In the genomic region with DNA sequence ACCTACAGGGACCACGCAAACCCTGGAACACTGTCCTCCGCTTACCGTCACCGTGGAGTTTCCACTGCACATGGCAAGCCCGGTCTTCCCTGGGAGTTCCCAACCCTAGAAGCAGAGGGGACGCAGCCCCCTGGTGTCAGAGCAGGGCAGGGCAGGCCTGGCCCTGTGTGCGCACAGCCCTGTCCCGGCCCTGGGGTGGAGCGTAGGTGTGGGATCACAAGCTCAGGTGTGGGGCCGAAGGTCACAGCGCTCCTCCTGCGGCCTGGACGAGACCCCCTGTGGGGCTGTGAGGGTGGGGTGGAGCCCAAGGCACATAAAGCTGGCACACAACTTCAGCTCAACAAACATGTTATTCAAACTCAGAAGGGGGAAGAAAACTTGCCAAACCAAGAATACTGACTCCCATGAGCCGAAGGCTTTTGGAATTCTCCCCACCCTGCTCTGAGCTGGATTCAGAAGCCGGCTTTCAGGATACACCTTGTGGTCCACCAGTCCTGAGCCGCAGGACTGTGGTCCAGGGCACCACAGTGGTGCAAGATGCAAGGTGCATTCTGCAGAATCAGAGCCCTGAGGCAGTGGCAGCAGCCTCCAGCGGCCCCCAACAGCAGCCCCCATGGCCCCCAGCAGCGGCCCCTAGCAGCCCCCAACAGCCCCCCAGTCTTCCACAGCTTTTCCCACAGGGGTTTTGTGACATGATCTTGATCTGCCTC, we compare ENCODE assay signal across 1 cellular context.
TF ChIP-seq lines count a peak whose summit lies in the region.

No MANE protein-coding gene starts in this region.

TF ChIP-seq in GM12878, 131 proteins besides CTCF, POLR2A, EP300 and RAD21 (continued from another document):
- TF ChIP-seq, protein P1, sequence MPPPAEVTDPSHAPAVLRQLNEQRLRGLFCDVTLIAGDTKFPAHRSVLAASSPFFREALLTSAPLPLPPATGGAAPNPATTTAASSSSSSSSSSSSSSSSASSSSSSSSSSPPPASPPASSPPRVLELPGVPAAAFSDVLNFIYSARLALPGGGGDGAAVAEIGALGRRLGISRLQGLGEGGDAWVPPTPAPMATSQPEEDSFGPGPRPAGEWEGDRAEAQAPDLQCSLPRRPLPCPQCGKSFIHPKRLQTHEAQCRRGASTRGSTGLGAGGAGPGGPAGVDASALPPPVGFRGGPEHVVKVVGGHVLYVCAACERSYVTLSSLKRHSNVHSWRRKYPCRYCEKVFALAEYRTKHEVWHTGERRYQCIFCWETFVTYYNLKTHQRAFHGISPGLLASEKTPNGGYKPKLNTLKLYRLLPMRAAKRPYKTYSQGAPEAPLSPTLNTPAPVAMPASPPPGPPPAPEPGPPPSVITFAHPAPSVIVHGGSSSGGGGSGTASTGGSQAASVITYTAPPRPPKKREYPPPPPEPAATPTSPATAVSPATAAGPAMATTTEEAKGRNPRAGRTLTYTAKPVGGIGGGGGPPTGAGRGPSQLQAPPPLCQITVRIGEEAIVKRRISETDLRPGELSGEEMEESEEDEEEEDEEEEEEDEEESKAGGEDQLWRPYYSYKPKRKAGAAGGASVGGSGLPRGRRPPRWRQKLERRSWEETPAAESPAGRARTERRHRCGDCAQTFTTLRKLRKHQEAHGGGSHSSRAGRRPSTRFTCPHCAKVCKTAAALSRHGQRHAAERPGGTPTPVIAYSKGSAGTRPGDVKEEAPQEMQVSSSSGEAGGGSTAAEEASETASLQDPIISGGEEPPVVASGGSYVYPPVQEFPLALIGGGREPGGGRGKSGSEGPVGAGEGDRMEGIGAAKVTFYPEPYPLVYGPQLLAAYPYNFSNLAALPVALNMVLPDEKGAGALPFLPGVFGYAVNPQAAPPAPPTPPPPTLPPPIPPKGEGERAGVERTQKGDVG (CRISPR knock-in tag; IDR thresholded peaks at IDR 0.05) = no peak
- TF ChIP-seq BMI1 (IDR thresholded peaks at IDR 0.05; ENCODE audit: borderline replicate concordance) (no peak), NR2C1 (IDR thresholded peaks at IDR 0.05) (0 out of 2 replicates have a peak, but pooled peaks have one; percentile 16), NR2F1 (conservative IDR thresholded peaks at IDR 0.05) (peak; percentile 39; the same call in 1 of the 2 replicates), YY1 (IDR thresholded peaks at IDR 0.05; ENCODE audit: low read depth, low read length) (peak; percentile 32; the same call in 1 of the 2 replicates), RELA (IDR thresholded peaks at IDR 0.05; ENCODE audit: borderline replicate concordance, partially characterized antibody) (peak; percentile 35), ZNF207 (IDR thresholded peaks at IDR 0.05; ENCODE audit: borderline replicate concordance) (0 out of 2 replicates have a peak, but pooled peaks have one; percentile 54), TCF7 (IDR thresholded peaks at IDR 0.05; ENCODE audit: borderline replicate concordance) (no peak), IRF4 (IDR thresholded peaks at IDR 0.05; ENCODE audit: low read depth, low read length) (0 out of 2 replicates have a peak, but pooled peaks have one; percentile 41), POLR2AphosphoS5 (IDR thresholded peaks at IDR 0.05; ENCODE audit: low read length) (peak; percentile 31; the same call in 1 of the 2 replicates), JUND (IDR thresholded peaks at IDR 0.05; ENCODE audit: low read depth, low read length) (no peak), DPF2 (IDR thresholded peaks at IDR 0.05) (0 out of 2 replicates have a peak, but pooled peaks have one; percentile 22)
- TF ChIP-seq, protein P2, sequence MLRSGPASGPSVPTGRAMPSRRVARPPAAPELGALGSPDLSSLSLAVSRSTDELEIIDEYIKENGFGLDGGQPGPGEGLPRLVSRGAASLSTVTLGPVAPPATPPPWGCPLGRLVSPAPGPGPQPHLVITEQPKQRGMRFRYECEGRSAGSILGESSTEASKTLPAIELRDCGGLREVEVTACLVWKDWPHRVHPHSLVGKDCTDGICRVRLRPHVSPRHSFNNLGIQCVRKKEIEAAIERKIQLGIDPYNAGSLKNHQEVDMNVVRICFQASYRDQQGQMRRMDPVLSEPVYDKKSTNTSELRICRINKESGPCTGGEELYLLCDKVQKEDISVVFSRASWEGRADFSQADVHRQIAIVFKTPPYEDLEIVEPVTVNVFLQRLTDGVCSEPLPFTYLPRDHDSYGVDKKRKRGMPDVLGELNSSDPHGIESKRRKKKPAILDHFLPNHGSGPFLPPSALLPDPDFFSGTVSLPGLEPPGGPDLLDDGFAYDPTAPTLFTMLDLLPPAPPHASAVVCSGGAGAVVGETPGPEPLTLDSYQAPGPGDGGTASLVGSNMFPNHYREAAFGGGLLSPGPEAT (IDR thresholded peaks at IDR 0.05; ENCODE audit: low read depth) = peak; percentile 59; the same call in 1 of the 2 replicates
- TF ChIP-seq, protein P3, sequence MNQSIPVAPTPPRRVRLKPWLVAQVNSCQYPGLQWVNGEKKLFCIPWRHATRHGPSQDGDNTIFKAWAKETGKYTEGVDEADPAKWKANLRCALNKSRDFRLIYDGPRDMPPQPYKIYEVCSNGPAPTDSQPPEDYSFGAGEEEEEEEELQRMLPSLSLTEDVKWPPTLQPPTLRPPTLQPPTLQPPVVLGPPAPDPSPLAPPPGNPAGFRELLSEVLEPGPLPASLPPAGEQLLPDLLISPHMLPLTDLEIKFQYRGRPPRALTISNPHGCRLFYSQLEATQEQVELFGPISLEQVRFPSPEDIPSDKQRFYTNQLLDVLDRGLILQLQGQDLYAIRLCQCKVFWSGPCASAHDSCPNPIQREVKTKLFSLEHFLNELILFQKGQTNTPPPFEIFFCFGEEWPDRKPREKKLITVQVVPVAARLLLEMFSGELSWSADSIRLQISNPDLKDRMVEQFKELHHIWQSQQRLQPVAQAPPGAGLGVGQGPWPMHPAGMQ (IDR thresholded peaks at IDR 0.05; ENCODE audit: borderline replicate concordance) = no peak
- TF ChIP-seq, protein P4, sequence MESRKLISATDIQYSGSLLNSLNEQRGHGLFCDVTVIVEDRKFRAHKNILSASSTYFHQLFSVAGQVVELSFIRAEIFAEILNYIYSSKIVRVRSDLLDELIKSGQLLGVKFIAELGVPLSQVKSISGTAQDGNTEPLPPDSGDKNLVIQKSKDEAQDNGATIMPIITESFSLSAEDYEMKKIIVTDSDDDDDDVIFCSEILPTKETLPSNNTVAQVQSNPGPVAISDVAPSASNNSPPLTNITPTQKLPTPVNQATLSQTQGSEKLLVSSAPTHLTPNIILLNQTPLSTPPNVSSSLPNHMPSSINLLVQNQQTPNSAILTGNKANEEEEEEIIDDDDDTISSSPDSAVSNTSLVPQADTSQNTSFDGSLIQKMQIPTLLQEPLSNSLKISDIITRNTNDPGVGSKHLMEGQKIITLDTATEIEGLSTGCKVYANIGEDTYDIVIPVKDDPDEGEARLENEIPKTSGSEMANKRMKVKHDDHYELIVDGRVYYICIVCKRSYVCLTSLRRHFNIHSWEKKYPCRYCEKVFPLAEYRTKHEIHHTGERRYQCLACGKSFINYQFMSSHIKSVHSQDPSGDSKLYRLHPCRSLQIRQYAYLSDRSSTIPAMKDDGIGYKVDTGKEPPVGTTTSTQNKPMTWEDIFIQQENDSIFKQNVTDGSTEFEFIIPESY (IDR thresholded peaks at IDR 0.05) = peak; percentile 61; the same call in 1 of the 2 replicates
- TF ChIP-seq, protein P5, sequence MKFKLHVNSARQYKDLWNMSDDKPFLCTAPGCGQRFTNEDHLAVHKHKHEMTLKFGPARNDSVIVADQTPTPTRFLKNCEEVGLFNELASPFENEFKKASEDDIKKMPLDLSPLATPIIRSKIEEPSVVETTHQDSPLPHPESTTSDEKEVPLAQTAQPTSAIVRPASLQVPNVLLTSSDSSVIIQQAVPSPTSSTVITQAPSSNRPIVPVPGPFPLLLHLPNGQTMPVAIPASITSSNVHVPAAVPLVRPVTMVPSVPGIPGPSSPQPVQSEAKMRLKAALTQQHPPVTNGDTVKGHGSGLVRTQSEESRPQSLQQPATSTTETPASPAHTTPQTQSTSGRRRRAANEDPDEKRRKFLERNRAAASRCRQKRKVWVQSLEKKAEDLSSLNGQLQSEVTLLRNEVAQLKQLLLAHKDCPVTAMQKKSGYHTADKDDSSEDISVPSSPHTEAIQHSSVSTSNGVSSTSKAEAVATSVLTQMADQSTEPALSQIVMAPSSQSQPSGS (IDR thresholded peaks at IDR 0.05; ENCODE audit: low read length) = no peak
